Comparison of ENCODE assay signal across 8 cellular contexts in genomic region chr19:42401365-42402303, GRCh38. TPM values are rescaled to one million over a fixed set of nuclear protein-coding genes. Genes with fewer than 3 reads are reported as not detected.
DNase-seq lines count a peak whose midpoint lies in the region; FAIRE-seq and TF ChIP-seq lines count a peak whose summit lies in the region.

No MANE protein-coding gene starts in this region.

- CTCF ChIA-PET in H1 (lab: Charles Lee; ENCODE audit: partially characterized antibody), result interaction anchor here (0.6 to 3.2 kb wide), 23 partner anchors 8 to 1571 kb away, joined by 3 to 27 read pairs (median 4); no protein-coding TSS in a partner anchor

- H3K23ac ChIP-seq in H1 (ENCODE audit: insufficient read length), result no peak overlapping the region

- H3K4ac ChIP-seq in H1 (replicated peaks; ENCODE audit: insufficient read length, low read depth, low read length), result peak overlapping the region; percentile 91

- peak overlapping the region; percentile 89 for H4K8ac ChIP-seq in H1 (ENCODE audit: extremely low read depth, insufficient read depth, low read length)

- no peak overlapping the region for H2AK5ac ChIP-seq in H1 (ENCODE audit: low read depth, low read length)

- POLR2A ChIA-PET in H1 (lab: Charles Lee; ENCODE audit: partially characterized antibody), result interaction anchor here (0.6 to 7.7 kb wide), 14 partner anchors 11 to 1103 kb away, joined by 3 to 47 read pairs (median 4); partner anchors contain the start of genes CNFN and RPS19

- peak overlapping the region; percentile 27; the same call in 1 of the 2 replicates for H2BK12ac ChIP-seq in H1 (ENCODE audit: low read depth, low read length)

- no peaks in the 10 kb centered on the region for H3K9me3 ChIP-seq in H1 (ENCODE audit: insufficient read depth in 2 of 2, low read depth in 1 of 2, low read length in 1 of 2)

- H3K27me3 ChIP-seq in H1 (replicated peaks in 1 of 4; ENCODE audit: control insufficient read depth in 3 of 4, extremely low read depth in 1 of 4, insufficient read depth in 3 of 4, low read length in 3 of 4), result peaks cover 0 to 10% (median 5%) of the 10 kb centered on the region in 4 experiments; a peak in 5 of 7 replicates

- peaks cover 7 to 18% (median 12%) of the 10 kb centered on the region in 4 experiments; a peak in 6 of 7 replicates for H3K4me1 ChIP-seq in H1 (replicated peaks in 1 of 4; ENCODE audit: control insufficient read depth in 3 of 4, insufficient read depth in 4 of 4, low read length in 3 of 4)

- peak in 1 of 2 experiments; percentile 59; a peak in 1 of 3 replicates for TF ChIP-seq EP300 in H1 (IDR thresholded peaks at IDR 0.05; ENCODE audit: borderline replicate concordance in 1 of 2, low read depth in 2 of 2, low read length in 2 of 2)

- peak; percentile 60 for FAIRE-seq in H1 (lab: Jason Lieb, UNC)

- H3K36me3 ChIP-seq in H1 (ENCODE audit: control insufficient read depth in 2 of 4, insufficient read depth in 4 of 4, low read length in 3 of 4), result no peaks in the 10 kb centered on the region

- H3K4me3 ChIP-seq in AG09309 (ENCODE audit: control insufficient read depth, low read depth, low read length) (peak overlapping the region; percentile 49), H1 (ENCODE audit: extremely low read depth in 1 of 4, insufficient read depth in 2 of 4, low read depth in 3 of 4, low read length in 4 of 4) (peak overlapping the region; percentile 67 to 90 (median 75))

- no peak overlapping the region for H2BK15ac ChIP-seq in H1 (ENCODE audit: low read length)

- no peak overlapping the region for H2BK20ac ChIP-seq in H1 (ENCODE audit: low read length)

- peak overlapping the region; percentile 83 for H4K5ac ChIP-seq in H1 (ENCODE audit: insufficient read length, low read depth, low read length)

- peak; percentile 32 for DNase-seq in AG09309 (ENCODE audit: low read depth)
- peak; percentile 59 for DNase-seq in H4 (ENCODE audit: low spot score)
- peak; percentile 90 for DNase-seq in NCI-H82 (lab: John Stamatoyannopoulos, UW)
- DNase-seq in activated CD8-positive, alpha-beta memory T cell treated with anti-CD3 and anti-CD28 coated beads for 48 hours (ENCODE audit: low read depth in 2 of 3, low spot score in 2 of 3), result peak in 2 of 3 experiments; percentile 66 to 68
- DNase-seq in H1 (ENCODE audit: low read depth in 1 of 2, low spot score in 2 of 2), result peak; percentile 78 to 97
- peak; percentile 92 for DNase-seq in mesenteric fat pad (ENCODE audit: low spot score)
- DNase-seq in stimulated activated CD8-positive, alpha-beta memory T cell treated with anti-CD3 and anti-CD28 coated beads, Interleukin-12 subunit alpha, Interleukin-12 subunit beta, amount 100 ng/mL, for 4 hours (ENCODE audit: low read depth), result peak; percentile 54
- no peak for DNase-seq in foreskin melanocyte

- peaks cover 9 to 22% of the 10 kb centered on the region in 2 experiments for H4K20me1 ChIP-seq in H1 (replicated peaks in 1 of 2; ENCODE audit: control insufficient read depth in 1 of 2, insufficient read depth in 2 of 2, low read length in 2 of 2)

- H2AFZ ChIP-seq in H1 (ENCODE audit: low read length), result no peak overlapping the region

- peak overlapping the region; percentile 31 for H2BK120ac ChIP-seq in H1 (replicated peaks; ENCODE audit: low read depth, low read length)

- peaks cover 10% of the 10 kb centered on the region for H3K79me1 ChIP-seq in H1 (ENCODE audit: low read depth, low read length)

- 2% methylated on average over 54 of the region's 80 CpGs; no CpG with 5 or more reads in 1 of the 2 experiments for WGBS in H1 (ENCODE audit: extremely low coverage in 1 of 2, insufficient coverage in 1 of 2, insufficient read length in 1 of 2, insufficient replicate concordance in 2 of 2, low coverage in 1 of 2, low lambda C conversion rate in 2 of 2, missing lambda C conversion rate in 1 of 2), 2 experiments

- H3K18ac ChIP-seq in H1 (ENCODE audit: extremely low read depth, low read length), result peak overlapping the region; percentile 78; the same call in 1 of the 2 replicates

- peak overlapping the region; percentile 73 for H4K91ac ChIP-seq in H1 (replicated peaks; ENCODE audit: insufficient read length, low read length)

- peak; percentile 82 for TF ChIP-seq CTCF in AG09309 (IDR thresholded peaks at IDR 0.05; ENCODE audit: control insufficient read depth, insufficient read depth, low read depth, low read length, missing control alignments)
- TF ChIP-seq CTCF in H1 (IDR thresholded peaks at IDR 0.05; ENCODE audit: control extremely low read depth in 1 of 3, insufficient read depth in 1 of 3, low read depth in 1 of 3, low read length in 3 of 3), result peak; percentile 61 to 83 (median 79)

- H3K14ac ChIP-seq in H1 (ENCODE audit: insufficient read length), result no peak overlapping the region

- H3K4me2 ChIP-seq in H1 (ENCODE audit: insufficient read depth in 1 of 2, low read depth in 2 of 2, low read length in 2 of 2), result peak overlapping the region; percentile 94 to 95

- H3K23me2 ChIP-seq in H1 (ENCODE audit: low read depth, low read length), result peaks cover 19% of the 10 kb centered on the region; the same call in 1 of the 2 replicates

- H3K27ac ChIP-seq in H1 (ENCODE audit: low read depth, low read length), result no peak overlapping the region

- peak; percentile 45 to 61; a peak in 3 of 4 replicates for TF ChIP-seq RAD21 in H1 (IDR thresholded peaks at IDR 0.05 in 1 of 2, conservative IDR thresholded peaks at IDR 0.05 in 1 of 2; ENCODE audit: low read depth in 2 of 2, low read length in 2 of 2)

- peak overlapping the region; percentile 73 for H3K56ac ChIP-seq in H1 (replicated peaks; ENCODE audit: insufficient read length, low read depth, low read length)

- H2BK5ac ChIP-seq in H1 (ENCODE audit: low read depth, low read length), result peak overlapping the region; percentile 14; the same call in 1 of the 2 replicates

- peak overlapping the region; percentile 49 to 67 (median 64) for H3K9ac ChIP-seq in H1 (replicated peaks in 1 of 4; ENCODE audit: extremely low read depth in 1 of 4, low read depth in 3 of 4, low read length in 3 of 4)

- H3K79me2 ChIP-seq in H1 (ENCODE audit: control insufficient read depth in 1 of 2, insufficient read depth in 2 of 2, low read length in 2 of 2), result peaks cover 0 to 6% of the 10 kb centered on the region in 2 experiments; a peak in 1 of 4 replicates

- peak; percentile 38 to 49; a peak in 2 of 3 replicates for TF ChIP-seq POLR2A in H1 (IDR thresholded peaks at IDR 0.05; ENCODE audit: control extremely low read depth in 1 of 2, low read depth in 2 of 2, low read length in 2 of 2)

TF ChIP-seq in H1, 55 proteins besides CTCF, POLR2A, EP300 and RAD21 (continues in another document):
- TF ChIP-seq SP4 (IDR thresholded peaks at IDR 0.05; ENCODE audit: low read length) (peak; percentile 70; the same call in 1 of the 2 replicates), ATF2 (IDR thresholded peaks at IDR 0.05; ENCODE audit: low read length) (0 out of 2 replicates have a peak, but pooled peaks have one; percentile 51), TEAD4 (IDR thresholded peaks at IDR 0.05; ENCODE audit: low read depth, low read length) (peak; percentile 46; the same call in 1 of the 2 replicates), RXRA (IDR thresholded peaks at IDR 0.05; ENCODE audit: insufficient read depth, low read depth, low read length) (no peak)

RNA-seq across cellular contexts. Expression of gene CNFN, which starts 11.5 kb away (rescaled TPM):
- 1.0 TPM in 1 of 2 replicates, not detected in the other for total RNA-seq in H4 (2014; rRNA removed; shearing (Covaris generic))
- total RNA-seq in H1 (2021; fragmentation: NEBNext Ultra II Directional; extraction: Animal tissue kit (Norgen Biotek cat#: 25700)), result 8.9 and 12.6 TPM in 2 replicates
- polyA plus RNA-seq in H1 (2011; rRNA removed), result 31.5 and 54.3 TPM in 2 replicates
- 22.7 TPM for polyA plus RNA-seq in H1 (2011; cell fraction: cytosol; rRNA removed)
- polyA plus RNA-seq in H1 (2011; cell fraction: nucleus; rRNA removed), result 26.0 TPM
- polyA plus RNA-seq in H1 (2012, experiment 1 of 2), result 9.3 to 41.6 TPM (median 27.4 TPM) in 4 replicates
- 6.6 TPM for polyA plus RNA-seq in H1 (2012, experiment 2 of 2)
- 39.2 TPM for polyA plus RNA-seq in H1 (2013, experiment 1 of 2)
- polyA plus RNA-seq in H1 (2013, experiment 2 of 2), result 41.9 TPM
- 3.0 TPM in 2 replicates for polyA minus RNA-seq in H1 (2011; rRNA and poly(A)+ RNA removed)
- polyA minus RNA-seq in H1 (2011; cell fraction: cytosol; rRNA and poly(A)+ RNA removed), result 7.1 TPM
- polyA minus RNA-seq in H1 (2011; cell fraction: nucleus; rRNA and poly(A)+ RNA removed), result 4.8 TPM
- 2.2 TPM for total RNA-seq in mesenteric fat pad

RNA-seq across cellular contexts. Expression of gene LIPE, which starts 25.6 kb away (rescaled TPM):
- 0.68 and 1.2 TPM in 2 replicates for total RNA-seq in H4 (2014; rRNA removed; shearing (Covaris generic))
- total RNA-seq in H1 (2021; fragmentation: NEBNext Ultra II Directional; extraction: Animal tissue kit (Norgen Biotek cat#: 25700)), result 12.5 and 15.9 TPM in 2 replicates
- polyA plus RNA-seq in H1 (2011; rRNA removed), result 8.7 and 17.0 TPM in 2 replicates
- polyA plus RNA-seq in H1 (2011; cell fraction: cytosol; rRNA removed), result 10.3 TPM
- 15.3 TPM for polyA plus RNA-seq in H1 (2011; cell fraction: nucleus; rRNA removed)
- polyA plus RNA-seq in H1 (2012, experiment 1 of 2), result 5.6 to 13.0 TPM (median 9.4 TPM) in 4 replicates
- 5.2 TPM for polyA plus RNA-seq in H1 (2012, experiment 2 of 2)
- 6.4 TPM for polyA plus RNA-seq in H1 (2013, experiment 1 of 2)
- 5.8 TPM for polyA plus RNA-seq in H1 (2013, experiment 2 of 2)
- polyA minus RNA-seq in H1 (2011; rRNA and poly(A)+ RNA removed), result 3.5 and 7.4 TPM in 2 replicates
- 10.0 TPM for polyA minus RNA-seq in H1 (2011; cell fraction: cytosol; rRNA and poly(A)+ RNA removed)
- 18.8 TPM for polyA minus RNA-seq in H1 (2011; cell fraction: nucleus; rRNA and poly(A)+ RNA removed)
- total RNA-seq in mesenteric fat pad, result 1,893 TPM

RNA-seq across cellular contexts. Expression of gene CXCL17, which starts 41.1 kb away (rescaled TPM):
- total RNA-seq in H4 (2014; rRNA removed; shearing (Covaris generic)), result not detected in 2 replicates
- not detected in 2 replicates for total RNA-seq in H1 (2021; fragmentation: NEBNext Ultra II Directional; extraction: Animal tissue kit (Norgen Biotek cat#: 25700))
- polyA plus RNA-seq in H1 (2011; rRNA removed), result 0.11 TPM in 1 of 2 replicates, not detected in the other
- polyA plus RNA-seq in H1 (2011; cell fraction: cytosol; rRNA removed), result 0.09 TPM
- not detected for polyA plus RNA-seq in H1 (2011; cell fraction: nucleus; rRNA removed)
- not detected in 4 replicates for polyA plus RNA-seq in H1 (2012, experiment 1 of 2)
- not detected for polyA plus RNA-seq in H1 (2012, experiment 2 of 2)
- polyA plus RNA-seq in H1 (2013, experiment 1 of 2), result not detected
- 0.06 TPM for polyA plus RNA-seq in H1 (2013, experiment 2 of 2)
- not detected in 2 replicates for polyA minus RNA-seq in H1 (2011; rRNA and poly(A)+ RNA removed)
- not detected for polyA minus RNA-seq in H1 (2011; cell fraction: cytosol; rRNA and poly(A)+ RNA removed)
- polyA minus RNA-seq in H1 (2011; cell fraction: nucleus; rRNA and poly(A)+ RNA removed), result not detected
- not detected for total RNA-seq in mesenteric fat pad

Comparison
In these comparisons a context has a peak if more than half of its experiments do, and no peak if none do; other contexts are left out.
1. RNA of gene LIPE, which starts 25.6 kb away (total RNA-seq): 1,893 TPM in mesenteric fat pad (single experiment); 12.5 to 15.9 TPM in H1 and 0.68 to 1.2 TPM in H4; every median in the first group is over 100 times any median in the second.